1 cellular context compared by ENCODE assay signal in the genomic region with DNA sequence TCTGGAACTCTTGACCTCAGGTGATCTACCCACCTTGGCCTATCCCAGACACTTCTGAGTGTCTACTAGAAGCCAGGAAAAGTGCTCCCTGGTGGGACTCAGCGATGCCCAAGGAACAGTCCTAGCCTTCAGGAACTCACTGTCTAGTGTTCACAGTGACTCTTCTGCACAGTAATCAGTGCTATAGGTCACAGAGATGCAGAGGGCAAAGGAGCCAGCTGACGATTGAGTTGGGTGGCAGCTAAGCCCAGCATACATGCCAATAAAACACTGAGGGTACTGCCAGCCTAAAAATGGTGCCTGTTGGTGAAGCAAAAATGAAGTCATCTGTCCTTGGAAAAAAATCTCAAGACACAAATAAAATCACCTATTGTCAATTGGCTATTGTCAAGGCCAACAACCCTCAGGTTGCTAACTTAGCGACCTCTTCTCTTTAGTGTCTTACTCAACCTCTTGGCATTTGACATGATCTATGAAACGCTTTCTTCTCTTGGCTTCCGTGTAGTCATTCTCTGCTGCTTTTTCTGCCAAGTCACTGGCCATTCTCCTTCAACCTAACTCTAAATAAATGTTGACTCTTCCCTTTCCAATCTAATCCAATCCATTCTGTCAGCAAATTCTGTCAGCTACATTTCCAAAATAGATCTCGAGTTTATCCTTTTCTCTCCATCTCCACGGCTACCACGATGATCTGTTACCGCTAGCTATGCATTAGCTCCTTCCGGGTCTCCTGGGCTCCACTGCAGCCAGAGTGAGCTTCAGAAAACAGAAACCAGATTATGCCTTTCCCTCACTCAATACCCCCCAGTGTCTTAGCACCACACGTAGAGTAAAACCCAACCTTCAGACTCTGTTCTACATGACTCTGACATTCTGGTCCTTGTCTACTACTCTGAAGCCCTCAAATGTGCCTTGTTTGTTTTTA.
TF ChIP-seq lines count a peak whose summit lies in the region.

No MANE protein-coding gene starts in this region.

TF ChIP-seq in GM23338, 12 proteins besides CTCF, POLR2A, EP300 and RAD21:
- TF ChIP-seq, protein P1, sequence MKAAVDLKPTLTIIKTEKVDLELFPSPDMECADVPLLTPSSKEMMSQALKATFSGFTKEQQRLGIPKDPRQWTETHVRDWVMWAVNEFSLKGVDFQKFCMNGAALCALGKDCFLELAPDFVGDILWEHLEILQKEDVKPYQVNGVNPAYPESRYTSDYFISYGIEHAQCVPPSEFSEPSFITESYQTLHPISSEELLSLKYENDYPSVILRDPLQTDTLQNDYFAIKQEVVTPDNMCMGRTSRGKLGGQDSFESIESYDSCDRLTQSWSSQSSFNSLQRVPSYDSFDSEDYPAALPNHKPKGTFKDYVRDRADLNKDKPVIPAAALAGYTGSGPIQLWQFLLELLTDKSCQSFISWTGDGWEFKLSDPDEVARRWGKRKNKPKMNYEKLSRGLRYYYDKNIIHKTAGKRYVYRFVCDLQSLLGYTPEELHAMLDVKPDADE (IDR thresholded peaks at IDR 0.05), result no peak
- TF ChIP-seq, protein P2, sequence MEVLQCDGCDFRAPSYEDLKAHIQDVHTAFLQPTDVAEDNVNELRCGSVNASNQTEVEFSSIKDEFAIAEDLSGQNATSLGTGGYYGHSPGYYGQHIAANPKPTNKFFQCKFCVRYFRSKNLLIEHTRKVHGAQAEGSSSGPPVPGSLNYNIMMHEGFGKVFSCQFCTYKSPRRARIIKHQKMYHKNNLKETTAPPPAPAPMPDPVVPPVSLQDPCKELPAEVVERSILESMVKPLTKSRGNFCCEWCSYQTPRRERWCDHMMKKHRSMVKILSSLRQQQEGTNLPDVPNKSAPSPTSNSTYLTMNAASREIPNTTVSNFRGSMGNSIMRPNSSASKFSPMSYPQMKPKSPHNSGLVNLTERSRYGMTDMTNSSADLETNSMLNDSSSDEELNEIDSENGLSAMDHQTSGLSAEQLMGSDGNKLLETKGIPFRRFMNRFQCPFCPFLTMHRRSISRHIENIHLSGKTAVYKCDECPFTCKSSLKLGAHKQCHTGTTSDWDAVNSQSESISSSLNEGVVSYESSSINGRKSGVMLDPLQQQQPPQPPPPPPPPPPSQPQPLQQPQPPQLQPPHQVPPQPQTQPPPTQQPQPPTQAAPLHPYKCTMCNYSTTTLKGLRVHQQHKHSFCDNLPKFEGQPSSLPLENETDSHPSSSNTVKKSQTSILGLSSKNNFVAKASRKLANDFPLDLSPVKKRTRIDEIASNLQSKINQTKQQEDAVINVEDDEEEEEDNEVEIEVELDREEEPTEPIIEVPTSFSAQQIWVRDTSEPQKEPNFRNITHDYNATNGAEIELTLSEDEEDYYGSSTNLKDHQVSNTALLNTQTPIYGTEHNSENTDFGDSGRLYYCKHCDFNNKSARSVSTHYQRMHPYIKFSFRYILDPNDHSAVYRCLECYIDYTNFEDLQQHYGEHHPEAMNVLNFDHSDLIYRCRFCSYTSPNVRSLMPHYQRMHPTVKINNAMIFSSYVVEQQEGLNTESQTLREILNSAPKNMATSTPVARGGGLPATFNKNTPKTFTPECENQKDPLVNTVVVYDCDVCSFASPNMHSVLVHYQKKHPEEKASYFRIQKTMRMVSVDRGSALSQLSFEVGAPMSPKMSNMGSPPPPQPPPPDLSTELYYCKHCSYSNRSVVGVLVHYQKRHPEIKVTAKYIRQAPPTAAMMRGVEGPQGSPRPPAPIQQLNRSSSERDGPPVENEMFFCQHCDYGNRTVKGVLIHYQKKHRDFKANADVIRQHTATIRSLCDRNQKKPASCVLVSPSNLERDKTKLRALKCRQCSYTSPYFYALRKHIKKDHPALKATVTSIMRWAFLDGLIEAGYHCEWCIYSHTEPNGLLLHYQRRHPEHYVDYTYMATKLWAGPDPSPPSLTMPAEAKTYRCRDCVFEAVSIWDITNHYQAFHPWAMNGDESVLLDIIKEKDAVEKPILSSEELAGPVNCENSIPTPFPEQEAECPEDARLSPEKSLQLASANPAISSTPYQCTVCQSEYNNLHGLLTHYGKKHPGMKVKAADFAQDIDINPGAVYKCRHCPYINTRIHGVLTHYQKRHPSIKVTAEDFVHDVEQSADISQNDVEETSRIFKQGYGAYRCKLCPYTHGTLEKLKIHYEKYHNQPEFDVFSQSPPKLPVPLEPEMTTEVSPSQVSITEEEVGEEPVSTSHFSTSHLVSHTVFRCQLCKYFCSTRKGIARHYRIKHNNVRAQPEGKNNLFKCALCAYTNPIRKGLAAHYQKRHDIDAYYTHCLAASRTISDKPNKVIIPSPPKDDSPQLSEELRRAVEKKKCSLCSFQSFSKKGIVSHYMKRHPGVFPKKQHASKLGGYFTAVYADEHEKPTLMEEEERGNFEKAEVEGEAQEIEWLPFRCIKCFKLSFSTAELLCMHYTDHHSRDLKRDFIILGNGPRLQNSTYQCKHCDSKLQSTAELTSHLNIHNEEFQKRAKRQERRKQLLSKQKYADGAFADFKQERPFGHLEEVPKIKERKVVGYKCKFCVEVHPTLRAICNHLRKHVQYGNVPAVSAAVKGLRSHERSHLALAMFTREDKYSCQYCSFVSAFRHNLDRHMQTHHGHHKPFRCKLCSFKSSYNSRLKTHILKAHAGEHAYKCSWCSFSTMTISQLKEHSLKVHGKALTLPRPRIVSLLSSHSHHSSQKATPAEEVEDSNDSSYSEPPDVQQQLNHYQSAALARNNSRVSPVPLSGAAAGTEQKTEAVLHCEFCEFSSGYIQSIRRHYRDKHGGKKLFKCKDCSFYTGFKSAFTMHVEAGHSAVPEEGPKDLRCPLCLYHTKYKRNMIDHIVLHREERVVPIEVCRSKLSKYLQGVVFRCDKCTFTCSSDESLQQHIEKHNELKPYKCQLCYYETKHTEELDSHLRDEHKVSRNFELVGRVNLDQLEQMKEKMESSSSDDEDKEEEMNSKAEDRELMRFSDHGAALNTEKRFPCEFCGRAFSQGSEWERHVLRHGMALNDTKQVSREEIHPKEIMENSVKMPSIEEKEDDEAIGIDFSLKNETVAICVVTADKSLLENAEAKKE (CRISPR knock-in tag; IDR thresholded peaks at IDR 0.05), result no peak
- TF ChIP-seq, protein P3, sequence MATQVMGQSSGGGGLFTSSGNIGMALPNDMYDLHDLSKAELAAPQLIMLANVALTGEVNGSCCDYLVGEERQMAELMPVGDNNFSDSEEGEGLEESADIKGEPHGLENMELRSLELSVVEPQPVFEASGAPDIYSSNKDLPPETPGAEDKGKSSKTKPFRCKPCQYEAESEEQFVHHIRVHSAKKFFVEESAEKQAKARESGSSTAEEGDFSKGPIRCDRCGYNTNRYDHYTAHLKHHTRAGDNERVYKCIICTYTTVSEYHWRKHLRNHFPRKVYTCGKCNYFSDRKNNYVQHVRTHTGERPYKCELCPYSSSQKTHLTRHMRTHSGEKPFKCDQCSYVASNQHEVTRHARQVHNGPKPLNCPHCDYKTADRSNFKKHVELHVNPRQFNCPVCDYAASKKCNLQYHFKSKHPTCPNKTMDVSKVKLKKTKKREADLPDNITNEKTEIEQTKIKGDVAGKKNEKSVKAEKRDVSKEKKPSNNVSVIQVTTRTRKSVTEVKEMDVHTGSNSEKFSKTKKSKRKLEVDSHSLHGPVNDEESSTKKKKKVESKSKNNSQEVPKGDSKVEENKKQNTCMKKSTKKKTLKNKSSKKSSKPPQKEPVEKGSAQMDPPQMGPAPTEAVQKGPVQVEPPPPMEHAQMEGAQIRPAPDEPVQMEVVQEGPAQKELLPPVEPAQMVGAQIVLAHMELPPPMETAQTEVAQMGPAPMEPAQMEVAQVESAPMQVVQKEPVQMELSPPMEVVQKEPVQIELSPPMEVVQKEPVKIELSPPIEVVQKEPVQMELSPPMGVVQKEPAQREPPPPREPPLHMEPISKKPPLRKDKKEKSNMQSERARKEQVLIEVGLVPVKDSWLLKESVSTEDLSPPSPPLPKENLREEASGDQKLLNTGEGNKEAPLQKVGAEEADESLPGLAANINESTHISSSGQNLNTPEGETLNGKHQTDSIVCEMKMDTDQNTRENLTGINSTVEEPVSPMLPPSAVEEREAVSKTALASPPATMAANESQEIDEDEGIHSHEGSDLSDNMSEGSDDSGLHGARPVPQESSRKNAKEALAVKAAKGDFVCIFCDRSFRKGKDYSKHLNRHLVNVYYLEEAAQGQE (IDR thresholded peaks at IDR 0.05; ENCODE audit: unreplicated experiment), result no peak
- no peak for TF ChIP-seq ZNF331 (CRISPR knock-in tag; IDR thresholded peaks at IDR 0.05; ENCODE audit: low read depth)
- TF ChIP-seq ZNF114 (CRISPR knock-in tag; IDR thresholded peaks at IDR 0.05), result no peak
- TF ChIP-seq JUNB (IDR thresholded peaks at IDR 0.05; ENCODE audit: unreplicated experiment), result no peak
- no peak for TF ChIP-seq NANOG (IDR thresholded peaks at IDR 0.05; ENCODE audit: borderline replicate concordance)
- TF ChIP-seq POLR2AphosphoS5 (IDR thresholded peaks at IDR 0.05; ENCODE audit: low read depth), result no peak
